ENCODE assay signal across 23 cellular contexts in genomic region chr3:121517950-121518349, GRCh38. TPM values are rescaled to one million over a fixed set of nuclear protein-coding genes. Genes with fewer than 3 reads are reported as not detected.
DNase-seq lines count a peak whose midpoint lies in the region; ATAC-seq, FAIRE-seq and TF ChIP-seq lines count a peak whose summit lies in the region.
"Had no signal": no experiment of that assay in that cellular context is flagged by ENCODE, and none has a peak within 500 bp of the region (broad histone marks: within the 10 kb centered on the region; RNA-seq: fewer than 3 reads in every experiment).

No MANE protein-coding gene starts in this region.

- DNase-seq in LNCaP clone FGC (ENCODE audit: low read depth) (peak; percentile 43), endothelial cell of umbilical vein (ENCODE audit: low read depth, low spot score) (peak; percentile 4), mammary epithelial cell (no peak)
- DNase-seq: CD8-positive, alpha-beta T cell; COR-L47; DMS153; DMS79 treated with DMSO at 0.1 percent for 48 hours; EL; GOT3; H9 had no signal

- no peaks in the 10 kb centered on the region for H3K27me3 Mint-ChIP-seq in nephron (ENCODE audit: low read depth)
- H3K27me3 Mint-ChIP-seq: IgD-negative memory B cell had no signal

- intact Hi-C loops in endothelial cell of umbilical vein (cut with micrococcal nuclease), result no loop called here
- intact Hi-C loops in mammary epithelial cell (cut with micrococcal nuclease), result no loop called here

- no peaks in the 10 kb centered on the region for H3K27me3 ChIP-seq in endothelial cell of umbilical vein (ENCODE audit: control insufficient read depth in 2 of 2, insufficient read depth in 2 of 2, low read length in 2 of 2)
- H3K27me3 ChIP-seq in mammary epithelial cell (ENCODE audit: insufficient read depth, low read length), result no peaks in the 10 kb centered on the region

- dilution Hi-C loops in endothelial cell of umbilical vein (cut with MboI; ENCODE audit: extremely low pct_ligation_motif_present, low sequenced_read_pairs), result no loop called here
- dilution Hi-C loops in mammary epithelial cell (cut with HindIII; ENCODE audit: low sequenced_read_pairs), result loop anchor here (5.0 kb wide), 1 partner anchor 51 kb away; no protein-coding TSS in a partner anchor

- no peak overlapping the region for H2AFZ ChIP-seq in endothelial cell of umbilical vein (ENCODE audit: low read depth, low read length)
- H2AFZ ChIP-seq in mammary epithelial cell (ENCODE audit: low read depth, low read length), result no peak overlapping the region

- CTCF ChIA-PET in endothelial cell of umbilical vein (lab: Charles Lee) (no interaction called here), mammary epithelial cell (lab: Charles Lee; ENCODE audit: low non-redundant PET) (no interaction called here)

- H3K27ac ChIP-seq in endothelial cell of umbilical vein (ENCODE audit: insufficient read depth, low read depth, low read length), result no peak overlapping the region
- no peak overlapping the region for H3K27ac ChIP-seq in mammary epithelial cell (ENCODE audit: insufficient read depth, low read depth, low read length)
- H3K27ac ChIP-seq: A549 had no signal

- ATAC-seq in HG03521 (IDR thresholded peaks at IDR 0.05; ENCODE audit: unreplicated experiment) (no peak), HG03571 (IDR thresholded peaks at IDR 0.05; ENCODE audit: unreplicated experiment) (no peak), HG02885 (IDR thresholded peaks at IDR 0.05; ENCODE audit: poor library complexity, unreplicated experiment) (no peak)
- ATAC-seq: A549; CD8-positive, alpha-beta T cell had no signal

- H3K36me3 Mint-ChIP-seq in nephron (ENCODE audit: low read depth), result peaks cover 46% of the 10 kb centered on the region
- H3K36me3 Mint-ChIP-seq: CD8-positive, alpha-beta T cell had no signal

- FAIRE-seq in endothelial cell of umbilical vein (lab: Jason Lieb, UNC), result peak; percentile 67
- FAIRE-seq: A549, D721Med, G401.6, GM12892, GM19239 had no signal

- no peak overlapping the region for H3K4me3 Mint-ChIP-seq in nephron
- H3K4me3 Mint-ChIP-seq: CD14-positive monocyte; CD8-positive, alpha-beta T cell; H9; IgD-negative memory B cell had no signal

- BruUV-seq in endothelial cell of umbilical vein (replicated peaks; lab: Mats Ljungman, UMichigan) (no TSS peak), mammary epithelial cell (replicated peaks; lab: Mats Ljungman, UMichigan) (no TSS peak)

- POLR2A ChIA-PET in endothelial cell of umbilical vein (lab: Charles Lee), result no interaction called here

- in situ Hi-C loops in mammary epithelial cell (cut with MboI; ENCODE audit: low sequenced_read_pairs in 2 of 2), result no loop called here

- H3K4me1 ChIP-seq in endothelial cell of umbilical vein (ENCODE audit: control insufficient read depth, extremely low read depth, insufficient read depth, low read length) (no peaks in the 10 kb centered on the region), mammary epithelial cell (ENCODE audit: insufficient read depth, low read length) (no peaks in the 10 kb centered on the region)
- H3K4me1 ChIP-seq: A549 had no signal

- H3K4me3 ChIP-seq in LNCaP clone FGC (ENCODE audit: low read depth, low read length), result no peak overlapping the region
- no peak overlapping the region for H3K4me3 ChIP-seq in endothelial cell of umbilical vein (replicated peaks in 1 of 3; ENCODE audit: insufficient read depth in 1 of 3, low read depth in 1 of 3, low read length in 3 of 3)
- H3K4me3 ChIP-seq in mammary epithelial cell (replicated peaks in 1 of 3; ENCODE audit: insufficient read depth in 1 of 3, low read depth in 2 of 3, low read length in 3 of 3), result no peak overlapping the region
- H3K4me3 ChIP-seq: A549 had no signal

- TF ChIP-seq POLR2A in endothelial cell of umbilical vein (IDR thresholded peaks at IDR 0.05; ENCODE audit: low read depth, low read length), result no peak

- no peaks in the 10 kb centered on the region for H3K4me1 Mint-ChIP-seq in nephron
- H3K4me1 Mint-ChIP-seq: CD14-positive monocyte, IgD-negative memory B cell had no signal

- TF ChIP-seq CTCF in LNCaP clone FGC (IDR thresholded peaks at IDR 0.05; ENCODE audit: control insufficient read depth, extremely low read depth, insufficient read depth) (no peak), endothelial cell of umbilical vein (IDR thresholded peaks at IDR 0.05; ENCODE audit: extremely low read depth in 1 of 2, insufficient read depth in 1 of 2, low read depth in 1 of 2, low read length in 2 of 2) (no peak), nephron (IDR thresholded peaks at IDR 0.05; ENCODE audit: unreplicated experiment in 3 of 3) (no peak), mammary epithelial cell (conservative IDR thresholded peaks at IDR 0.05 in 1 of 2, IDR thresholded peaks at IDR 0.05 in 1 of 2; ENCODE audit: extremely low read depth in 1 of 2, insufficient read depth in 1 of 2, low read depth in 1 of 2, low read length in 2 of 2) (no peak)

- WGBS in mammary epithelial cell (ENCODE audit: low coverage, missing lambda C conversion rate), result 100% methylated on average over 2 of the region's 2 CpGs

- H3K9me3 ChIP-seq in endothelial cell of umbilical vein (replicated peaks; ENCODE audit: control insufficient read depth, insufficient read depth, low read length) (no peaks in the 10 kb centered on the region), mammary epithelial cell (replicated peaks; ENCODE audit: insufficient read depth, low read length) (no peaks in the 10 kb centered on the region)
- H3K9me3 ChIP-seq: A549 had no signal

- H4K20me1 ChIP-seq in endothelial cell of umbilical vein (replicated peaks; ENCODE audit: control insufficient read depth, extremely low read depth, insufficient read depth, low read length) (no peaks in the 10 kb centered on the region), mammary epithelial cell (ENCODE audit: insufficient read depth, low read length) (no peaks in the 10 kb centered on the region)

- no peaks in the 10 kb centered on the region for H3K9me1 ChIP-seq in endothelial cell of umbilical vein (replicated peaks; ENCODE audit: control insufficient read depth, extremely low read depth, insufficient read depth, low read length)

- H3K36me3 ChIP-seq in endothelial cell of umbilical vein (ENCODE audit: control insufficient read depth in 2 of 2, extremely low read depth in 1 of 2, insufficient read depth in 2 of 2, low read length in 2 of 2), result no peaks in the 10 kb centered on the region
- peaks cover 15% of the 10 kb centered on the region for H3K36me3 ChIP-seq in mammary epithelial cell (ENCODE audit: insufficient read depth, low read length)

- H3K9ac ChIP-seq in endothelial cell of umbilical vein (replicated peaks; ENCODE audit: extremely low read depth, insufficient read depth, low read length), result no peak overlapping the region
- no peak overlapping the region for H3K9ac ChIP-seq in mammary epithelial cell (ENCODE audit: insufficient read depth, low read length)

- peaks cover 9% of the 10 kb centered on the region for H3K79me2 ChIP-seq in endothelial cell of umbilical vein (ENCODE audit: control insufficient read depth, insufficient read depth, low read length)
- peaks cover 15% of the 10 kb centered on the region for H3K79me2 ChIP-seq in mammary epithelial cell (ENCODE audit: insufficient read depth, low read length)

- peak overlapping the region; percentile 41 to 90 (median 62) for H3K27ac Mint-ChIP-seq in nephron
- H3K27ac Mint-ChIP-seq: CD8-positive, alpha-beta T cell; H9; IgD-negative memory B cell had no signal

- no peak overlapping the region for H3K4me2 ChIP-seq in endothelial cell of umbilical vein (ENCODE audit: insufficient read depth, low read length)
- no peak overlapping the region for H3K4me2 ChIP-seq in mammary epithelial cell (ENCODE audit: insufficient read depth, low read depth, low read length)
- H3K4me2 ChIP-seq: A549 had no signal

- H3K9me3 Mint-ChIP-seq in nephron, result peaks cover 2% of the 10 kb centered on the region
- H3K9me3 Mint-ChIP-seq: H9 had no signal

TF ChIP-seq in endothelial cell of umbilical vein, 7 proteins besides CTCF, POLR2A, EP300 and RAD21:
- TF ChIP-seq JUN (IDR thresholded peaks at IDR 0.05; ENCODE audit: borderline replicate concordance, insufficient read depth, insufficient read length, low read depth) (no peak), GATA2 (IDR thresholded peaks at IDR 0.05; ENCODE audit: insufficient read depth, insufficient read length, low read depth, low read length) (no peak), FOS (IDR thresholded peaks at IDR 0.05; ENCODE audit: borderline replicate concordance, insufficient read depth, low read length) (no peak), MAX (IDR thresholded peaks at IDR 0.05; ENCODE audit: insufficient read depth, insufficient read length) (no peak), POLR2AphosphoS5 (IDR thresholded peaks at IDR 0.05; ENCODE audit: insufficient read depth, low read depth, low read length) (no peak), EZH2 (IDR thresholded peaks at IDR 0.05; ENCODE audit: borderline replicate concordance, low read depth, low read length, severe bottlenecking) (no peak), MYC (IDR thresholded peaks at IDR 0.05; ENCODE audit: low read depth, low read length) (no peak)

RNA-seq across cellular contexts. Expression of gene POLQ, which starts 27.8 kb away (rescaled TPM):
- 9.5 and 10.8 TPM in 2 replicates for total RNA-seq in endothelial cell of umbilical vein
- 1.1 and 1.8 TPM in 2 replicates for polyA plus RNA-seq in endothelial cell of umbilical vein
- polyA plus RNA-seq in endothelial cell of umbilical vein (2011; cell fraction: cytosol; rRNA removed), result 2.3 and 2.7 TPM in 2 replicates
- polyA plus RNA-seq in endothelial cell of umbilical vein (2011; cell fraction: nucleus; rRNA removed), result 12.1 and 16.1 TPM in 2 replicates
- polyA plus RNA-seq in endothelial cell of umbilical vein (2012), result 1.7 and 4.3 TPM in 2 replicates
- polyA minus RNA-seq in endothelial cell of umbilical vein, result 7.1 and 7.3 TPM in 2 replicates
- 12.3 TPM for polyA minus RNA-seq in endothelial cell of umbilical vein (2011; cell fraction: cytosol; rRNA and poly(A)+ RNA removed)
- polyA minus RNA-seq in endothelial cell of umbilical vein (2011; cell fraction: nucleus; rRNA and poly(A)+ RNA removed), result 15.4 and 23.1 TPM in 2 replicates
- 1 to 10 TPM; 1.0 to 8.4 TPM for total RNA-seq in mammary epithelial cell
- polyA plus RNA-seq in mammary epithelial cell, result 3.6 TPM
- 22.2 TPM for polyA minus RNA-seq in mammary epithelial cell
- polyA plus RNA-seq: IgD-negative memory B cell had no signal

RNA-seq across cellular contexts. Expression of gene ARGFX, which starts 49.8 kb away (rescaled TPM):
- not detected in 2 replicates for total RNA-seq in endothelial cell of umbilical vein
- polyA plus RNA-seq in endothelial cell of umbilical vein, result not detected in 2 replicates
- polyA plus RNA-seq in endothelial cell of umbilical vein (2011; cell fraction: cytosol; rRNA removed), result not detected in 2 replicates
- polyA plus RNA-seq in endothelial cell of umbilical vein (2011; cell fraction: nucleus; rRNA removed), result not detected in 2 replicates
- polyA plus RNA-seq in endothelial cell of umbilical vein (2012), result not detected in 2 replicates
- polyA minus RNA-seq in endothelial cell of umbilical vein, result not detected in 2 replicates
- not detected for polyA minus RNA-seq in endothelial cell of umbilical vein (2011; cell fraction: cytosol; rRNA and poly(A)+ RNA removed)
- not detected in 2 replicates for polyA minus RNA-seq in endothelial cell of umbilical vein (2011; cell fraction: nucleus; rRNA and poly(A)+ RNA removed)
- total RNA-seq in mammary epithelial cell, result not detected
- not detected for polyA plus RNA-seq in mammary epithelial cell
- polyA minus RNA-seq in mammary epithelial cell, result not detected
- total RNA-seq: CD8-positive, alpha-beta T cell; H9; HT-29 had no signal
- polyA plus RNA-seq: A549, BJ, CD14-positive monocyte, IgD-negative memory B cell had no signal
